11 cellular contexts compared by ENCODE assay signal in genomic region chrX:153592091-153592833, GRCh38. TPM values are rescaled to one million over a fixed set of nuclear protein-coding genes. Genes with fewer than 3 reads are reported as not detected.
"Had no signal": no experiment of that assay in that cellular context is flagged by ENCODE, and none has a peak within 500 bp of the region (broad histone marks: within the 10 kb centered on the region; RNA-seq: fewer than 3 reads in every experiment).

No MANE protein-coding gene starts in this region.

- H3K4me3 ChIP-seq: pancreas, tibial nerve, uterus had no signal

- ATAC-seq: activated T-cell treated with anti-CD3 and anti-CD28 coated beads, Interleukin-2, amount 50 U/mL, for 72 hours; natural killer cell had no signal

- DNase-seq: activated CD4-positive, CD25-positive, alpha-beta regulatory T cell treated with anti-CD3 and anti-CD28 coated beads, Interleukin-2, amount 50 U/mL, for 72 hours; activated effector memory CD4-positive, alpha-beta T cell treated with anti-CD3 and anti-CD28 coated beads, Interleukin-2, amount 50 U/mL, for 16 hours; activated T-cell treated with anti-CD3 and anti-CD28 coated beads, Interleukin-2, amount 50 U/mL, for 72 hours; foreskin fibroblast; mesendoderm; natural killer cell; stimulated activated naive CD4-positive, alpha-beta T cell treated with Interleukin-2 at 50 U/mL for 16 hours; T-helper 2 cell; uterus had no signal

- H3K27ac ChIP-seq: pancreas, tibial nerve, uterus had no signal

- H3K4me1 ChIP-seq: pancreas, tibial nerve, uterus had no signal

- H3K27me3 ChIP-seq: pancreas, uterus had no signal

- H3K36me3 ChIP-seq: pancreas, uterus had no signal

- H3K9me3 ChIP-seq: pancreas, tibial nerve, uterus had no signal

RNA-seq across cellular contexts. Expression of gene DUSP9, which starts 54.7 kb away (rescaled TPM):
- total RNA-seq: activated T-cell treated with anti-CD3 and anti-CD28 coated beads, Interleukin-2, amount 50 U/mL, for 72 hours; natural killer cell; tibial nerve had no signal
